ENCODE assay signal across 22 cellular contexts in the genomic region with DNA sequence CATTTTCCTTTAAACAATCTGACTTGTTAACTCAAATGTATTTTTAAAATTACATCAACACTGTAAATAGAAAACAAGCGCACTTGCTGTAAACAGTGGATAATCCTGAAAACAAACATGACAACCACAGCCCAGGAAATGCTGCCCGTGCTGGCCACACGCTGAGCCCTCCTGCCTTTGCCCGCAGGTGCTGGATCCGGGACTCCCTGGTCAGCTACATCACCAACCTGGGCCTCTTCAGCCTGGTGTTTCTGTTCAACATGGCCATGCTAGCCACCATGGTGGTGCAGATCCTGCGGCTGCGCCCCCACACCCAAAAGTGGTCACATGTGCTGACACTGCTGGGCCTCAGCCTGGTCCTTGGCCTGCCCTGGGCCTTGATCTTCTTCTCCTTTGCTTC. TPM values are rescaled to one million over a fixed set of nuclear protein-coding genes. Genes with fewer than 3 reads are reported as not detected.
DNase-seq lines count a peak whose midpoint lies in the region; ATAC-seq and TF ChIP-seq lines count a peak whose summit lies in the region.
"Had no signal": no experiment of that assay in that cellular context is flagged by ENCODE, and none has a peak within 500 bp of the region (broad histone marks: within the 10 kb centered on the region; RNA-seq: fewer than 3 reads in every experiment).

No MANE protein-coding gene starts in this region.

- H3K4me3 Mint-ChIP-seq in activated CD8-positive, alpha-beta T cell treated with anti-CD3 and anti-CD28 coated beads, Interleukin-2, amount 10 ng/mL, durations not matched to agents 7 days and 5 days: no peak overlapping the region
- no peak overlapping the region for H3K4me3 Mint-ChIP-seq in activated CD8-positive, alpha-beta T cell treated with anti-CD3 and anti-CD28 coated beads for 36 hours
- no peak overlapping the region for H3K4me3 Mint-ChIP-seq in natural killer cell treated with Interleukin-12 subunit alpha and Interleukin-12 subunit beta and Interleukin-15 and Interleukin-18, amount 100 ng/mL, for 72 hours
- H3K4me3 Mint-ChIP-seq: CD4-positive, alpha-beta T cell had no signal

- no peak overlapping the region for H3K4me3 ChIP-seq in IMR-90 (ENCODE audit: insufficient read depth, low read depth, low read length)
- no peak overlapping the region for H3K4me3 ChIP-seq in spleen
- H3K4me3 ChIP-seq: A549 had no signal

- H3K18ac ChIP-seq in IMR-90 (ENCODE audit: low read depth, low read length): no peak overlapping the region

- no peak overlapping the region for H2BK120ac ChIP-seq in IMR-90 (ENCODE audit: low read depth, low read length)

- no peaks in the 10 kb centered on the region; the same call in 1 of the 2 replicates for H3K27me3 ChIP-seq in IMR-90 (ENCODE audit: control insufficient read depth, insufficient read depth, low read length)
- H3K27me3 ChIP-seq in spleen (replicated peaks in 1 of 7): no peaks in the 10 kb centered on the region

- TF ChIP-seq CTCF in activated CD8-positive, alpha-beta T cell treated with anti-CD3 and anti-CD28 coated beads for 36 hours (IDR thresholded peaks at IDR 0.05): no peak
- TF ChIP-seq CTCF in IMR-90 (conservative IDR thresholded peaks at IDR 0.05; ENCODE audit: low read depth, low read length) (no peak), spleen (IDR thresholded peaks at IDR 0.05 in 8 of 11, conservative IDR thresholded peaks at IDR 0.05 in 3 of 11) (no peak)

- H3K27ac ChIP-seq in IMR-90 (ENCODE audit: insufficient read depth, low read length) (no peak overlapping the region), spleen (no peak overlapping the region)
- H3K27ac ChIP-seq: 22Rv1, A549, C4-2B had no signal

- H3K9ac ChIP-seq in IMR-90 (ENCODE audit: low read depth, low read length): no peak overlapping the region

- no peak overlapping the region for H2BK20ac ChIP-seq in IMR-90 (ENCODE audit: low read depth, low read length)

- peak overlapping the region; percentile 58 for H2AFZ ChIP-seq in IMR-90 (replicated peaks; ENCODE audit: low read length, poor library complexity)

- no peak overlapping the region for H2AK5ac ChIP-seq in IMR-90 (ENCODE audit: low read depth, low read length)

- intact Hi-C loops in activated CD8-positive, alpha-beta T cell treated with anti-CD3 and anti-CD28 coated beads for 36 hours (cut with micrococcal nuclease): no loop called here
- intact Hi-C loops in IMR-90 (cut with micrococcal nuclease) (no loop called here), spleen (cut with DNase I; ENCODE audit: low total_unique reads) (no loop called here)

- H3K56ac ChIP-seq in IMR-90 (ENCODE audit: extremely low read depth, insufficient read depth, low read length): no peak overlapping the region

- dilution Hi-C loops in IMR-90 (cut with HindIII; ENCODE audit: low sequenced_read_pairs, unreplicated experiment): no loop called here

- no peaks in the 10 kb centered on the region for H3K9me3 ChIP-seq in IMR-90 (ENCODE audit: control insufficient read depth, insufficient read depth, low read length)
- H3K9me3 ChIP-seq in spleen: no peaks in the 10 kb centered on the region
- H3K9me3 ChIP-seq: A549, Caco-2 had no signal

- H4K8ac ChIP-seq in IMR-90 (ENCODE audit: low read depth in 2 of 2, low read length in 2 of 2): no peak overlapping the region

- no peaks in the 10 kb centered on the region for H4K20me1 ChIP-seq in IMR-90 (ENCODE audit: insufficient read depth, low read length)

- no peak overlapping the region for H2AK9ac ChIP-seq in IMR-90 (replicated peaks; ENCODE audit: low read depth, low read length, poor library complexity)

- no TSS peak for BruUV-seq in IMR-90 (replicated peaks; lab: Mats Ljungman, UMichigan)

- H4K91ac ChIP-seq in IMR-90 (ENCODE audit: insufficient read depth, low read depth, low read length): no peak overlapping the region

- H3K14ac ChIP-seq in IMR-90 (replicated peaks; ENCODE audit: low read depth, low read length): no peak overlapping the region

- in situ Hi-C loops in IMR-90 (cut with MboI; ENCODE audit: low sequenced_read_pairs): no loop called here

- H3K4ac ChIP-seq in IMR-90 (ENCODE audit: low read depth, low read length): no peak overlapping the region

- H3K9me1 ChIP-seq in IMR-90 (ENCODE audit: insufficient read depth, low read length): no peaks in the 10 kb centered on the region; the same call in 1 of the 2 replicates

- H3K9me3 Mint-ChIP-seq in activated CD8-positive, alpha-beta T cell treated with anti-CD3 and anti-CD28 coated beads, Interleukin-2, amount 10 ng/mL, durations not matched to agents 7 days and 5 days (ENCODE audit: insufficient read depth): no peaks in the 10 kb centered on the region
- H3K9me3 Mint-ChIP-seq in activated CD8-positive, alpha-beta T cell treated with anti-CD3 and anti-CD28 coated beads for 36 hours: no peaks in the 10 kb centered on the region
- H3K9me3 Mint-ChIP-seq in natural killer cell treated with Interleukin-12 subunit alpha and Interleukin-12 subunit beta and Interleukin-15 and Interleukin-18, amount 100 ng/mL, for 72 hours: no peaks in the 10 kb centered on the region
- H3K9me3 Mint-ChIP-seq: CD4-positive, alpha-beta T cell had no signal

- no peak overlapping the region for H4K5ac ChIP-seq in IMR-90 (ENCODE audit: low read depth, low read length)

- H3K23ac ChIP-seq in IMR-90 (ENCODE audit: low read depth, low read length): no peak overlapping the region

- TF ChIP-seq POLR2A in IMR-90 (IDR thresholded peaks at IDR 0.05; ENCODE audit: low read depth, low read length) (no peak), spleen (IDR thresholded peaks at IDR 0.05) (no peak)

- POLR2A ChIA-PET in activated CD8-positive, alpha-beta T cell treated with anti-CD3 and anti-CD28 coated beads, Interleukin-2, amount 10 ng/mL, durations not matched to agents 7 days and 5 days (lab: Charles Lee): no interaction called here
- POLR2A ChIA-PET in activated CD8-positive, alpha-beta T cell treated with anti-CD3 and anti-CD28 coated beads for 36 hours (lab: Charles Lee): no interaction called here
- POLR2A ChIA-PET in IMR-90 (lab: Charles Lee; ENCODE audit: unreplicated experiment): no interaction called here

- WGBS in IMR-90 (ENCODE audit: extremely low coverage in 2 of 2, insufficient read length in 1 of 2), 2 experiments: 100% methylated on average over 2 of the region's 7 CpGs; no CpG with 5 or more reads in 1 of the 2 experiments
- WGBS in spleen, 5 donors: 77 to 96% (median 89%) methylated on average over 7 of the region's 7 CpGs

- CTCF ChIA-PET in activated CD8-positive, alpha-beta T cell treated with anti-CD3 and anti-CD28 coated beads, Interleukin-2, amount 10 ng/mL, durations not matched to agents 7 days and 5 days (lab: Charles Lee): interaction anchor here (0.7 kb wide), 1 partner anchor 12 kb away, joined by 3 read pairs; no protein-coding TSS in a partner anchor
- CTCF ChIA-PET in activated CD8-positive, alpha-beta T cell treated with anti-CD3 and anti-CD28 coated beads for 36 hours (lab: Charles Lee): interaction anchor here (1.3 kb wide), 1 partner anchor 85 kb away, joined by 4 read pairs; no protein-coding TSS in a partner anchor
- CTCF ChIA-PET in IMR-90 (lab: Yijun Ruan, JAX): no interaction called here

- peaks cover 8% of the 10 kb centered on the region for H3K4me1 Mint-ChIP-seq in activated CD8-positive, alpha-beta T cell treated with anti-CD3 and anti-CD28 coated beads, Interleukin-2, amount 10 ng/mL, durations not matched to agents 7 days and 5 days (ENCODE audit: low read depth)
- peaks cover under 1% of the 10 kb centered on the region for H3K4me1 Mint-ChIP-seq in activated CD8-positive, alpha-beta T cell treated with anti-CD3 and anti-CD28 coated beads for 36 hours (ENCODE audit: low read depth)
- peaks cover 31 to 39% of the 10 kb centered on the region in 2 donors for H3K4me1 Mint-ChIP-seq in natural killer cell treated with Interleukin-12 subunit alpha and Interleukin-12 subunit beta and Interleukin-15 and Interleukin-18, amount 100 ng/mL, for 72 hours (ENCODE audit: low read depth in 2 of 2)

- no peak overlapping the region for H3K4me2 ChIP-seq in IMR-90 (ENCODE audit: low read depth, low read length)
- H3K4me2 ChIP-seq: A549 had no signal

- H2BK5ac ChIP-seq in IMR-90 (ENCODE audit: low read depth, low read length, poor library complexity, severe bottlenecking): no peak overlapping the region

- no peaks in the 10 kb centered on the region for H3K27me3 Mint-ChIP-seq in activated CD8-positive, alpha-beta T cell treated with anti-CD3 and anti-CD28 coated beads, Interleukin-2, amount 10 ng/mL, durations not matched to agents 7 days and 5 days (ENCODE audit: low read depth)
- H3K27me3 Mint-ChIP-seq in activated CD8-positive, alpha-beta T cell treated with anti-CD3 and anti-CD28 coated beads for 36 hours: no peaks in the 10 kb centered on the region
- H3K27me3 Mint-ChIP-seq in natural killer cell treated with Interleukin-12 subunit alpha and Interleukin-12 subunit beta and Interleukin-15 and Interleukin-18, amount 100 ng/mL, for 72 hours: no peaks in the 10 kb centered on the region
- H3K27me3 Mint-ChIP-seq: CD4-positive, alpha-beta T cell had no signal

- H3K79me1 ChIP-seq in IMR-90 (ENCODE audit: low read depth in 1 of 2, low read length in 2 of 2): no peaks in the 10 kb centered on the region

- TF ChIP-seq RAD21 in IMR-90 (IDR thresholded peaks at IDR 0.05; ENCODE audit: low read length): no peak

- H3K27ac Mint-ChIP-seq in activated CD8-positive, alpha-beta T cell treated with anti-CD3 and anti-CD28 coated beads, Interleukin-2, amount 10 ng/mL, durations not matched to agents 7 days and 5 days: peak overlapping the region; percentile 53
- no peak overlapping the region for H3K27ac Mint-ChIP-seq in activated CD8-positive, alpha-beta T cell treated with anti-CD3 and anti-CD28 coated beads for 36 hours
- peak overlapping the region; percentile 58 to 83 for H3K27ac Mint-ChIP-seq in natural killer cell treated with Interleukin-12 subunit alpha and Interleukin-12 subunit beta and Interleukin-15 and Interleukin-18, amount 100 ng/mL, for 72 hours
- H3K27ac Mint-ChIP-seq: CD4-positive, alpha-beta T cell had no signal

- ATAC-seq in activated CD8-positive, alpha-beta T cell treated with anti-CD3 and anti-CD28 coated beads, Interleukin-2, amount 10 ng/mL, durations not matched to agents 7 days and 5 days: no peak
- ATAC-seq in activated CD8-positive, alpha-beta T cell treated with anti-CD3 and anti-CD28 coated beads for 36 hours: no peak
- no peak for ATAC-seq in IMR-90 (ENCODE audit: low read depth)
- ATAC-seq in natural killer cell treated with Interleukin-12 subunit alpha and Interleukin-12 subunit beta and Interleukin-15 and Interleukin-18, amount 100 ng/mL, for 72 hours: no peak
- ATAC-seq in HG03196 (IDR thresholded peaks at IDR 0.05; ENCODE audit: unreplicated experiment): no peak
- no peak for ATAC-seq in GM19463 (IDR thresholded peaks at IDR 0.05; ENCODE audit: unreplicated experiment)
- ATAC-seq: A549, HCT116 had no signal

- no peaks in the 10 kb centered on the region for H3K4me1 ChIP-seq in IMR-90 (ENCODE audit: control insufficient read depth, insufficient read depth, low read length)
- peaks cover 0 to 20% (median 0%) of the 10 kb centered on the region in 6 donors for H3K4me1 ChIP-seq in spleen
- H3K4me1 ChIP-seq: A549, Caco-2 had no signal

- no peaks in the 10 kb centered on the region for H3K36me3 ChIP-seq in IMR-90 (ENCODE audit: control insufficient read depth, insufficient read depth, low read length)
- peaks cover 0 to 25% (median 0%) of the 10 kb centered on the region in 6 donors for H3K36me3 ChIP-seq in spleen

- DNase-seq in activated CD8-positive, alpha-beta T cell treated with anti-CD3 and anti-CD28 coated beads, Interleukin-2, amount 10 ng/mL, durations not matched to agents 7 days and 5 days: no peak
- no peak for DNase-seq in activated CD8-positive, alpha-beta T cell treated with anti-CD3 and anti-CD28 coated beads for 36 hours
- DNase-seq in IMR-90: no peak
- DNase-seq in natural killer cell treated with Interleukin-12 subunit alpha and Interleukin-12 subunit beta and Interleukin-15 and Interleukin-18, amount 100 ng/mL, for 72 hours (ENCODE audit: low spot score): no peak
- peak; percentile 62 for DNase-seq in spleen
- no peak for DNase-seq in NCI-H2227 (lab: John Stamatoyannopoulos, UW; ENCODE audit: unreplicated experiment)
- DNase-seq: AML-193; Caco-2; CD4-positive, alpha-beta T cell; DMS153; DMS79; GDM1; GOT3; H7 had no signal

- H2BK15ac ChIP-seq in IMR-90 (ENCODE audit: low read depth, low read length): no peak overlapping the region

- H3K36me3 Mint-ChIP-seq in activated CD8-positive, alpha-beta T cell treated with anti-CD3 and anti-CD28 coated beads, Interleukin-2, amount 10 ng/mL, durations not matched to agents 7 days and 5 days (ENCODE audit: low read depth): no peaks in the 10 kb centered on the region
- no peaks in the 10 kb centered on the region for H3K36me3 Mint-ChIP-seq in activated CD8-positive, alpha-beta T cell treated with anti-CD3 and anti-CD28 coated beads for 36 hours (ENCODE audit: low read depth)
- H3K36me3 Mint-ChIP-seq in natural killer cell treated with Interleukin-12 subunit alpha and Interleukin-12 subunit beta and Interleukin-15 and Interleukin-18, amount 100 ng/mL, for 72 hours: no peaks in the 10 kb centered on the region

RNA-seq across cellular contexts. Expression of a gene that starts 6.6 kb away (rescaled TPM):
- under 1 TPM in 1 of 2 experiments, not detected in 1; 0.13 TPM for total RNA-seq in activated CD8-positive, alpha-beta T cell treated with anti-CD3 and anti-CD28 coated beads, Interleukin-2, amount 10 ng/mL, durations not matched to agents 7 days and 5 days
- total RNA-seq in activated CD8-positive, alpha-beta T cell treated with anti-CD3 and anti-CD28 coated beads for 36 hours: not detected
- not detected in 2 replicates for total RNA-seq in IMR-90 (2012; rRNA removed)
- polyA plus RNA-seq in IMR-90 (2012; rRNA removed): not detected in 2 replicates
- not detected in 2 replicates for polyA plus RNA-seq in IMR-90 (2012; cell fraction: cytosol; rRNA removed)
- not detected in 2 replicates for polyA plus RNA-seq in IMR-90 (2012; cell fraction: nucleus; rRNA removed; ENCODE audit: low replicate concordance)
- total RNA-seq in natural killer cell treated with Interleukin-12 subunit alpha and Interleukin-12 subunit beta and Interleukin-15 and Interleukin-18, amount 100 ng/mL, for 72 hours: 10 to 100 TPM; 25.4 to 28.9 TPM
- 100 to 1,000 TPM in 2 of 7 donors, 10 to 100 TPM in 5; 16.6 to 116 (median 34.2) TPM for total RNA-seq in spleen
- 10 to 100 TPM in 1 of 3 donors, 1 to 10 TPM in 2; 2.5 to 15.3 (median 8.5) TPM for polyA plus RNA-seq in spleen
- total RNA-seq: Daoy had no signal
- polyA plus RNA-seq: BJ had no signal

RNA-seq across cellular contexts. Expression of a gene that starts 33.1 kb away (rescaled TPM):
- 1 to 10 TPM; 3.3 to 3.7 TPM for total RNA-seq in activated CD8-positive, alpha-beta T cell treated with anti-CD3 and anti-CD28 coated beads, Interleukin-2, amount 10 ng/mL, durations not matched to agents 7 days and 5 days
- total RNA-seq in activated CD8-positive, alpha-beta T cell treated with anti-CD3 and anti-CD28 coated beads for 36 hours: 1 to 10 TPM; 4.9 to 8.5 TPM
- 0.83 and 0.90 TPM in 2 replicates for total RNA-seq in IMR-90 (2012; rRNA removed)
- 7.0 and 8.4 TPM in 2 replicates for polyA plus RNA-seq in IMR-90 (2012; rRNA removed)
- 7.1 and 9.4 TPM in 2 replicates for polyA plus RNA-seq in IMR-90 (2012; cell fraction: cytosol; rRNA removed)
- polyA plus RNA-seq in IMR-90 (2012; cell fraction: nucleus; rRNA removed; ENCODE audit: low replicate concordance): 7.6 and 14.1 TPM in 2 replicates
- total RNA-seq in natural killer cell treated with Interleukin-12 subunit alpha and Interleukin-12 subunit beta and Interleukin-15 and Interleukin-18, amount 100 ng/mL, for 72 hours: 10 to 100 TPM in 1 of 2 donors, 1 to 10 TPM in 1; 4.8 to 13.7 TPM
- total RNA-seq in spleen: 10 to 100 TPM in 4 of 7 donors, 1 to 10 TPM in 3; 6.9 to 23.7 (median 10.5) TPM
- polyA plus RNA-seq in spleen: 1 to 10 TPM; 1.0 to 2.7 (median 1.2) TPM

RNA-seq across cellular contexts. Expression of a gene that starts 33.1 kb away (rescaled TPM):
- under 1 TPM; 0.55 to 0.66 TPM for total RNA-seq in activated CD8-positive, alpha-beta T cell treated with anti-CD3 and anti-CD28 coated beads, Interleukin-2, amount 10 ng/mL, durations not matched to agents 7 days and 5 days
- total RNA-seq in activated CD8-positive, alpha-beta T cell treated with anti-CD3 and anti-CD28 coated beads for 36 hours: under 1 TPM in 1 of 2 experiments, not detected in 1; 0.58 TPM
- not detected in 2 replicates for total RNA-seq in IMR-90 (2012; rRNA removed)
- polyA plus RNA-seq in IMR-90 (2012; rRNA removed): not detected in 2 replicates
- not detected in 2 replicates for polyA plus RNA-seq in IMR-90 (2012; cell fraction: cytosol; rRNA removed)
- not detected in 2 replicates for polyA plus RNA-seq in IMR-90 (2012; cell fraction: nucleus; rRNA removed; ENCODE audit: low replicate concordance)
- not detected for total RNA-seq in natural killer cell treated with Interleukin-12 subunit alpha and Interleukin-12 subunit beta and Interleukin-15 and Interleukin-18, amount 100 ng/mL, for 72 hours
- total RNA-seq in spleen: 1 to 10 TPM in 1 of 7 donors, under 1 TPM in 2, not detected in 4; 0.20 to 2.1 (median 0.60) TPM
- under 1 TPM; 0.03 to 0.11 (median 0.06) TPM for polyA plus RNA-seq in spleen
- total RNA-seq: CD4-positive, alpha-beta T cell; Daoy had no signal
- polyA plus RNA-seq: BJ had no signal

Comparison
In these comparisons a context has a peak if more than half of its experiments do, and no peak if none do; other contexts are left out.
1. RNA of a gene that starts 6.6 kb away (total RNA-seq): 16.6 to 116 TPM in spleen and 25.4 to 28.9 TPM in natural killer cell treated with Interleukin-12 subunit alpha and Interleukin-12 subunit beta and Interleukin-15 and Interleukin-18, amount 100 ng/mL, for 72 hours; not detected in activated CD8-positive, alpha-beta T cell treated with anti-CD3 and anti-CD28 coated beads for 36 hours, 0.13 TPM in activated CD8-positive, alpha-beta T cell treated with anti-CD3 and anti-CD28 coated beads, Interleukin-2, amount 10 ng/mL, durations not matched to agents 7 days and 5 days and not detected in IMR-90; every median in the first group is over 10 times any median in the second.